In the genomic region with DNA sequence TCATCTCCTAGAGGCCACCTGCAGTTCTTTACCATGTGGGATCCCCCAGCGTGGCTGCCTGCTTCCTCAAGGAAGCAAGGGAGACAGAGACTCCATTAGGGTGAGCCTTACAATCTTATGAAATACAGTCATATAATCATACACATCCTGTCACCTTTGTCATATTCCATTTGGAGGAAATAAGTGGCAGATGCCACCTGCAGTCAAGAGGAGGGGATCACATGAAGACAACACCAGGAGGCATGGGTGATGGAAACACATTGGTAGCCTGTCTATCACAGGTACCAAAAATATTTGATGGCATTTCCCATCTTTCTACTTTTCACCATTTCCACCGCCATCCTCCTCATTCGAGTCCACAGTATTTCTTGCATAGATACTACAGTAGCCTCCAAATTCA, we compare ENCODE assay signal across 17 cellular contexts. TPM values are rescaled to one million over a fixed set of nuclear protein-coding genes. Genes with fewer than 3 reads are reported as not detected.
DNase-seq lines count a peak whose midpoint lies in the region; ATAC-seq, FAIRE-seq and TF ChIP-seq lines count a peak whose summit lies in the region.
"Had no signal": no experiment of that assay in that cellular context is flagged by ENCODE, and none has a peak within 500 bp of the region (broad histone marks: within the 10 kb centered on the region; RNA-seq: fewer than 3 reads in every experiment).

No MANE protein-coding gene starts in this region.

- DNase-seq in activated gamma-delta T cell treated with Interleukin-2 at 50 U/mL for 16 hours: peak; percentile 22
- DNase-seq in activated gamma-delta T cell (lab: John Stamatoyannopoulos, UW): no peak
- DNase-seq in GM12892 (ENCODE audit: insufficient read length): no peak
- peak; percentile 46 for DNase-seq in OCI-LY7 (ENCODE audit: low spot score)
- no peak for DNase-seq in lower lobe of right lung
- DNase-seq in GM13976 (ENCODE audit: low spot score): no peak
- DNase-seq: NCI-H1092 treated with DMSO at 0.1 percent for 48 hours, NCI-H2107, ovary, substantia nigra had no signal

- no peaks in the 10 kb centered on the region for H3K9me3 ChIP-seq in OCI-LY7 (ENCODE audit: low read length)
- H3K9me3 ChIP-seq in lower lobe of right lung: no peaks in the 10 kb centered on the region
- H3K9me3 ChIP-seq: breast epithelium, gastroesophageal sphincter, ovary had no signal

- no peak overlapping the region for H3K4me3 ChIP-seq in OCI-LY7 (ENCODE audit: low read depth, low read length, poor library complexity, severe bottlenecking)
- H3K4me3 ChIP-seq in lower lobe of right lung: no peak overlapping the region
- H3K4me3 ChIP-seq: breast epithelium, gastroesophageal sphincter, GM12878, ovary had no signal

- no peaks in the 10 kb centered on the region for H3K79me2 ChIP-seq in OCI-LY7 (ENCODE audit: insufficient read depth, low read depth, low read length)

- H3K4me1 ChIP-seq in OCI-LY7 (ENCODE audit: insufficient read depth, low read length, poor library complexity, severe bottlenecking) (peaks cover 12% of the 10 kb centered on the region), lower lobe of right lung (peaks cover 29% of the 10 kb centered on the region)
- H3K4me1 ChIP-seq: breast epithelium had no signal

- H2AFZ ChIP-seq in OCI-LY7 (ENCODE audit: low read length): no peak overlapping the region

- no peaks in the 10 kb centered on the region for H3K27me3 ChIP-seq in lower lobe of right lung (ENCODE audit: low read depth)
- H3K27me3 ChIP-seq: breast epithelium, gastroesophageal sphincter, ovary had no signal

- intact Hi-C loops in OCI-LY7 (cut with micrococcal nuclease; ENCODE audit: unreplicated experiment) (no loop called here), lower lobe of right lung (cut with DNase I) (no loop called here)

- no TSS peak for BruUV-seq in OCI-LY7 (replicated peaks; lab: Mats Ljungman, UMichigan)

- H3K4me2 ChIP-seq in OCI-LY7 (ENCODE audit: low read length): no peak overlapping the region

- no peaks in the 10 kb centered on the region for H3K36me3 ChIP-seq in OCI-LY7 (ENCODE audit: insufficient read depth, low read length)
- H3K36me3 ChIP-seq in lower lobe of right lung: no peaks in the 10 kb centered on the region
- H3K36me3 ChIP-seq: breast epithelium, gastroesophageal sphincter, ovary had no signal

- no peak for TF ChIP-seq POLR2A in GM12892 (IDR thresholded peaks at IDR 0.05; ENCODE audit: low read depth, low read length)

- POLR2A ChIA-PET in OCI-LY7 (lab: Charles Lee): interaction anchor here (1.7 kb wide), 1 partner anchor 48 kb away, joined by 3 read pairs; no protein-coding TSS in a partner anchor

- TF ChIP-seq CTCF in OCI-LY7 (conservative IDR thresholded peaks at IDR 0.05; ENCODE audit: low read length): peak; percentile 59
- peak; percentile 9 for TF ChIP-seq CTCF in lower lobe of right lung (IDR thresholded peaks at IDR 0.05)
- no peak for TF ChIP-seq CTCF in GM13976 (IDR thresholded peaks at IDR 0.05; ENCODE audit: borderline replicate concordance, control extremely low read depth, extremely low read depth, insufficient read depth, missing control alignments)

- H3K27ac ChIP-seq in OCI-LY7 (ENCODE audit: low read depth, low read length, poor library complexity, severe bottlenecking) (no peak overlapping the region), lower lobe of right lung (no peak overlapping the region)
- H3K27ac ChIP-seq: gastroesophageal sphincter, ovary had no signal

- peak; percentile 36 for FAIRE-seq in GM12892 (lab: Jason Lieb, UNC)
- FAIRE-seq: GM12878 had no signal

- CTCF ChIA-PET in OCI-LY7 (lab: Charles Lee; ENCODE audit: unreplicated experiment): no interaction called here

- ATAC-seq in lower lobe of right lung: no peak
- ATAC-seq in GM18520 (IDR thresholded peaks at IDR 0.05; ENCODE audit: unreplicated experiment): no peak
- no peak for ATAC-seq in HG03280 (IDR thresholded peaks at IDR 0.05; ENCODE audit: unreplicated experiment)
- ATAC-seq: gastroesophageal sphincter, Right ventricle myocardium inferior, sciatic nerve had no signal

- no peaks in the 10 kb centered on the region for H3K9me2 ChIP-seq in OCI-LY7 (ENCODE audit: insufficient read depth, low read length)

- no peaks in the 10 kb centered on the region for H4K20me1 ChIP-seq in OCI-LY7 (ENCODE audit: insufficient read depth, low read length)

- in situ Hi-C loops in GM13976 (cut with MboI; ENCODE audit: low sequenced_read_pairs, unreplicated experiment): no loop called here

RNA-seq across cellular contexts. Expression of a gene that starts 15.3 kb away (rescaled TPM):
- polyA plus RNA-seq in GM12892 (2012; ENCODE audit: missing spikeins): 51.5 TPM
- 41.8 and 57.3 TPM in 2 replicates for total RNA-seq in OCI-LY7 (2014; rRNA removed; shearing (Covaris generic))
- total RNA-seq in OCI-LY7 (2022) (54.0 and 69.4 TPM in 2 replicates), lower lobe of right lung (72.0 TPM)

RNA-seq across cellular contexts. Expression of a gene that starts 53.2 kb away (rescaled TPM):
- polyA plus RNA-seq in GM12892 (2012; ENCODE audit: missing spikeins): 8.2 TPM
- total RNA-seq in OCI-LY7 (2014; rRNA removed; shearing (Covaris generic)): 29.3 and 35.6 TPM in 2 replicates
- total RNA-seq in OCI-LY7 (2022) (19.5 and 26.2 TPM in 2 replicates), lower lobe of right lung (32.1 TPM)

Comparison
In these comparisons a context has a peak if more than half of its experiments do, and no peak if none do; other contexts are left out.
1. DNase-seq: peak in activated gamma-delta T cell treated with Interleukin-2 at 50 U/mL for 16 hours (single experiment) and OCI-LY7 (single experiment); none in activated gamma-delta T cell (single experiment), GM12892 (single experiment), lower lobe of right lung (single experiment) and GM13976 (single experiment).